ENCODE assay signal across 1 cellular context in genomic region chr1:63774617-63775417, GRCh38.
A peak's percentile ranks its signal among the peaks of the same experiment; 100 is the strongest.
TF ChIP-seq lines count a peak whose summit lies in the region.

No MANE protein-coding gene starts in this region.

TF ChIP-seq in WTC11, 78 proteins besides CTCF, POLR2A, EP300 and RAD21 (continued from another document):
- TF ChIP-seq PREB (CRISPR knock-in tag; IDR thresholded peaks at IDR 0.05; ENCODE audit: borderline replicate concordance) (no peak), SMAD3 (CRISPR knock-in tag; IDR thresholded peaks at IDR 0.05; ENCODE audit: borderline replicate concordance) (no peak), FOXK1 (CRISPR knock-in tag; IDR thresholded peaks at IDR 0.05) (peak; percentile 61; the same call in 1 of the 2 replicates), EMX1 (CRISPR knock-in tag; IDR thresholded peaks at IDR 0.05) (0 out of 2 replicates have a peak, but pooled peaks have one; percentile 0), ZNF512 (CRISPR knock-in tag; IDR thresholded peaks at IDR 0.05; ENCODE audit: borderline replicate concordance) (no peak), HMGXB4 (CRISPR knock-in tag; IDR thresholded peaks at IDR 0.05) (peak; percentile 65), TP53 (CRISPR knock-in tag; IDR thresholded peaks at IDR 0.05) (no peak), NR1H2 (CRISPR knock-in tag; IDR thresholded peaks at IDR 0.05) (no peak), MLX (CRISPR knock-in tag; IDR thresholded peaks at IDR 0.05) (no peak), ZBTB21 (CRISPR knock-in tag; IDR thresholded peaks at IDR 0.05; ENCODE audit: borderline replicate concordance) (no peak), STAT6 (CRISPR knock-in tag; conservative IDR thresholded peaks at IDR 0.05; ENCODE audit: low read depth) (no peak), TEAD1 (CRISPR knock-in tag; IDR thresholded peaks at IDR 0.05) (peak; percentile 43; the same call in 1 of the 2 replicates), SOX15 (CRISPR knock-in tag; IDR thresholded peaks at IDR 0.05) (no peak), CDX4 (CRISPR knock-in tag; IDR thresholded peaks at IDR 0.05; ENCODE audit: borderline replicate concordance) (no peak), ARID4B (CRISPR knock-in tag; IDR thresholded peaks at IDR 0.05; ENCODE audit: borderline replicate concordance) (peak; percentile 39; the same call in 1 of the 2 replicates), ZNF423 (CRISPR knock-in tag; IDR thresholded peaks at IDR 0.05) (peak; percentile 88), ETV6 (CRISPR knock-in tag; IDR thresholded peaks at IDR 0.05) (peak; percentile 41; the same call in 1 of the 2 replicates), ZNF532 (CRISPR knock-in tag; IDR thresholded peaks at IDR 0.05; ENCODE audit: borderline replicate concordance) (no peak), TCF7 (CRISPR knock-in tag; IDR thresholded peaks at IDR 0.05; ENCODE audit: low read depth) (no peak), FOXP4 (CRISPR knock-in tag; IDR thresholded peaks at IDR 0.05) (peak; percentile 16; the same call in 1 of the 2 replicates)
